In the genomic region with DNA sequence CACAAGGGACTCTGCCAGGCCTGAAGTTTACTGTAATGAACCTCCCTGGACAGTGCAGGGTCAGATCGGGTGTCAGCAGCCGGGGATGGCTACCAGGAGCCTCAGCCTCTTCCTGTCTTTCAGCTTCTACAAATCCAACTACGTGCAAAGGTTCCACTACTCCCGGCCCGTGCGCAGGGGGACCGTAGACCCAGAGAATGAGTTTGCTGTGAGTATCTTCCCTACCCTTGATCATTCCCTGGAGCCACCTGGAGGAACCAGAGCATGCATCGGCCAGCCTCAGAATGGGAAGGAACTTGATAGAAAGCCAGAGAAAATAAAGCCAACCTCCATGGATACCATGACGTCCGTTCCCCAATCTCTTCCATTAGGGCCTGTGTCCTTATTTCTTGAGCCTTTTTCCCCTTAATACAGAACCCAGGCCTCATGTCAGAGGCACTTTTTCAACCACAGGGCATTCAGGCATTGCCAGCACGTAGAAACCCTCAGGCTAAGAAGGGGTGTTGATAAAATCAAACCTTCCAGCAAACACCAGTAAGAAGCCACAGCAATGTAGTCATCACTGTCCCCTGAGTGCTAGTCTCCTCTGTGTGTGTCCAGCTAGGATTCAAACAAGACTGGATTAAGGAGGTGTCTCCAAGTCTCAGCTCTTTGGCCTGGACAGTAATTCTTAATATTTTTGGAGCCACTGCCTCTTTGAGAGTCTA, we compare ENCODE assay signal across 21 cellular contexts. TPM values are rescaled to one million over a fixed set of nuclear protein-coding genes. Genes with fewer than 3 reads are reported as not detected.
DNase-seq lines count a peak whose midpoint lies in the region; ATAC-seq, FAIRE-seq and TF ChIP-seq lines count a peak whose summit lies in the region.
"Had no signal": no experiment of that assay in that cellular context is flagged by ENCODE, and none has a peak within 500 bp of the region (broad histone marks: within the 10 kb centered on the region; RNA-seq: fewer than 3 reads in every experiment).

No MANE protein-coding gene starts in this region.

- CTCF ChIA-PET in endothelial cell of umbilical vein (lab: Charles Lee): interaction anchor here (0.7 to 10.8 kb wide), 2 partner anchors 10 to 14 kb away, joined by 3 to 84 read pairs; no protein-coding TSS in a partner anchor

- BruUV-seq in endothelial cell of umbilical vein (replicated peaks; lab: Mats Ljungman, UMichigan): no TSS peak

- no peak overlapping the region for H3K18ac ChIP-seq in mesendoderm (ENCODE audit: low read length)

- no peaks in the 10 kb centered on the region for H3K9me3 ChIP-seq in endothelial cell of umbilical vein (replicated peaks; ENCODE audit: control insufficient read depth, insufficient read depth, low read length)
- H3K9me3 ChIP-seq: Caco-2, HAP-1 had no signal

- H3K56ac ChIP-seq in mesendoderm (ENCODE audit: low read length): no peak overlapping the region

- no peak for TF ChIP-seq CTCF in endothelial cell of umbilical vein (IDR thresholded peaks at IDR 0.05; ENCODE audit: extremely low read depth in 1 of 2, insufficient read depth in 1 of 2, low read depth in 1 of 2, low read length in 2 of 2)

- H3K4me1 ChIP-seq in endothelial cell of umbilical vein (ENCODE audit: control insufficient read depth, extremely low read depth, insufficient read depth, low read length): peaks cover 14% of the 10 kb centered on the region
- no peaks in the 10 kb centered on the region for H3K4me1 ChIP-seq in mesendoderm (ENCODE audit: control insufficient read depth, low read depth, low read length)
- H3K4me1 ChIP-seq: Caco-2, HAP-1 had no signal

- H4K5ac ChIP-seq in mesendoderm (ENCODE audit: low read length): no peak overlapping the region

- H3K79me1 ChIP-seq in mesendoderm (ENCODE audit: low read length): no peaks in the 10 kb centered on the region

- no peak for TF ChIP-seq POLR2A in endothelial cell of umbilical vein (IDR thresholded peaks at IDR 0.05; ENCODE audit: low read depth, low read length)

- no peak overlapping the region for H2BK120ac ChIP-seq in mesendoderm (ENCODE audit: low read depth, low read length)

- H4K20me1 ChIP-seq in endothelial cell of umbilical vein (replicated peaks; ENCODE audit: control insufficient read depth, extremely low read depth, insufficient read depth, low read length): no peaks in the 10 kb centered on the region

- H3K9ac ChIP-seq in endothelial cell of umbilical vein (replicated peaks; ENCODE audit: extremely low read depth, insufficient read depth, low read length) (no peak overlapping the region), mesendoderm (ENCODE audit: low read length) (no peak overlapping the region)

- no peak overlapping the region for H2BK15ac ChIP-seq in mesendoderm (replicated peaks; ENCODE audit: low read depth)

- no peak overlapping the region for H2AFZ ChIP-seq in endothelial cell of umbilical vein (ENCODE audit: low read depth, low read length)

- H3K79me2 ChIP-seq in endothelial cell of umbilical vein (ENCODE audit: control insufficient read depth, insufficient read depth, low read length): no peaks in the 10 kb centered on the region
- no peaks in the 10 kb centered on the region for H3K79me2 ChIP-seq in mesendoderm (ENCODE audit: control insufficient read depth, insufficient read depth, low read length)

- no CpG with 5 or more reads among the region's 11 CpGs for WGBS in mesendoderm (ENCODE audit: extremely low coverage, insufficient coverage, low lambda C conversion rate)

- H3K36me3 ChIP-seq in endothelial cell of umbilical vein (ENCODE audit: control insufficient read depth in 2 of 2, extremely low read depth in 1 of 2, insufficient read depth in 2 of 2, low read length in 2 of 2) (no peaks in the 10 kb centered on the region), mesendoderm (ENCODE audit: control insufficient read depth, insufficient read depth, low read length) (no peaks in the 10 kb centered on the region)
- H3K36me3 ChIP-seq: HAP-1 had no signal

- H3K23ac ChIP-seq in mesendoderm (ENCODE audit: low read length): no peak overlapping the region

- intact Hi-C loops in endothelial cell of umbilical vein (cut with micrococcal nuclease): loop anchor here (10.0 kb wide), 1 partner anchor 472 kb away; the partner anchor contains the start of gene SPDL1

- H4K8ac ChIP-seq in mesendoderm (ENCODE audit: low read depth, low read length): no peak overlapping the region

- FAIRE-seq in HTR-8/SVneo (lab: Jason Lieb, UNC): no peak
- no peak for FAIRE-seq in endothelial cell of umbilical vein (lab: Jason Lieb, UNC)

- no peaks in the 10 kb centered on the region for H3K27me3 ChIP-seq in endothelial cell of umbilical vein (ENCODE audit: control insufficient read depth in 2 of 2, insufficient read depth in 2 of 2, low read length in 2 of 2)
- H3K27me3 ChIP-seq in mesendoderm (ENCODE audit: insufficient read depth, low read length, poor library complexity): no peaks in the 10 kb centered on the region

- H3K4me3 ChIP-seq in endothelial cell of umbilical vein (replicated peaks in 1 of 3; ENCODE audit: insufficient read depth in 1 of 3, low read depth in 1 of 3, low read length in 3 of 3): no peak overlapping the region
- no peak overlapping the region for H3K4me3 ChIP-seq in mesendoderm (ENCODE audit: low read length)
- H3K4me3 ChIP-seq: HAP-1 had no signal

- peak; percentile 36 for DNase-seq in AG20443 (ENCODE audit: low spot score)
- peak; percentile 14 for DNase-seq in HTR-8/SVneo (ENCODE audit: insufficient read length, low spot score)
- DNase-seq in endothelial cell of umbilical vein (ENCODE audit: low read depth, low spot score): peak; percentile 5
- peak; percentile 33 for DNase-seq in mesendoderm
- DNase-seq in Kasumi-1 (lab: John Stamatoyannopoulos, UW): no peak
- no peak for DNase-seq in T-helper 1 cell
- DNase-seq: Caco-2; CD4-positive, alpha-beta T cell; NCI-H1105; NCI-H1694; NCI-H2081 treated with DMSO at 0.1 percent for 48 hours; NK-92 treated with Interleukin-12 subunit alpha and Interleukin-12 subunit beta, amount 100 ng/mL, for 24 hours; RPMI8226; SIG-M5 had no signal

- no peak overlapping the region for H3K4ac ChIP-seq in mesendoderm (ENCODE audit: low read depth, low read length)

- ATAC-seq in GM18517 (IDR thresholded peaks at IDR 0.05; ENCODE audit: unreplicated experiment) (no peak), HG03108 (IDR thresholded peaks at IDR 0.05; ENCODE audit: unreplicated experiment) (no peak)

- no peaks in the 10 kb centered on the region for H3K9me1 ChIP-seq in endothelial cell of umbilical vein (replicated peaks; ENCODE audit: control insufficient read depth, extremely low read depth, insufficient read depth, low read length)

- no peak overlapping the region for H2AK5ac ChIP-seq in mesendoderm (ENCODE audit: low read length)

- POLR2A ChIA-PET in endothelial cell of umbilical vein (lab: Charles Lee): no interaction called here

- H3K4me2 ChIP-seq in endothelial cell of umbilical vein (ENCODE audit: insufficient read depth, low read length): no peak overlapping the region
- no peak overlapping the region for H3K4me2 ChIP-seq in mesendoderm (ENCODE audit: low read length)

- no peak overlapping the region for H2BK5ac ChIP-seq in mesendoderm (ENCODE audit: low read length)

- dilution Hi-C loops in endothelial cell of umbilical vein (cut with MboI; ENCODE audit: extremely low pct_ligation_motif_present, low sequenced_read_pairs): no loop called here

- H3K27ac ChIP-seq in endothelial cell of umbilical vein (ENCODE audit: insufficient read depth, low read depth, low read length): no peak overlapping the region
- no peak overlapping the region for H3K27ac ChIP-seq in mesendoderm (ENCODE audit: low read depth, low read length)

TF ChIP-seq in endothelial cell of umbilical vein, 7 proteins besides CTCF, POLR2A, EP300 and RAD21:
- TF ChIP-seq MYC (IDR thresholded peaks at IDR 0.05; ENCODE audit: low read depth, low read length): no peak
- no peak for TF ChIP-seq GATA2 (IDR thresholded peaks at IDR 0.05; ENCODE audit: insufficient read depth, insufficient read length, low read depth, low read length)
- TF ChIP-seq MAX (IDR thresholded peaks at IDR 0.05; ENCODE audit: insufficient read depth, insufficient read length): no peak
- TF ChIP-seq FOS (IDR thresholded peaks at IDR 0.05; ENCODE audit: borderline replicate concordance, insufficient read depth, low read length): no peak
- TF ChIP-seq POLR2AphosphoS5 (IDR thresholded peaks at IDR 0.05; ENCODE audit: insufficient read depth, low read depth, low read length): no peak
- TF ChIP-seq EZH2 (IDR thresholded peaks at IDR 0.05; ENCODE audit: borderline replicate concordance, low read depth, low read length, severe bottlenecking): no peak
- no peak for TF ChIP-seq JUN (IDR thresholded peaks at IDR 0.05; ENCODE audit: borderline replicate concordance, insufficient read depth, insufficient read length, low read depth)

RNA-seq across cellular contexts. Expression of gene FOXI1, which starts 49.0 kb away (rescaled TPM):
- not detected in 2 replicates for total RNA-seq in endothelial cell of umbilical vein
- not detected in 2 replicates for polyA plus RNA-seq in endothelial cell of umbilical vein
- polyA plus RNA-seq in endothelial cell of umbilical vein (2011; cell fraction: cytosol; rRNA removed): not detected in 2 replicates
- not detected in 2 replicates for polyA plus RNA-seq in endothelial cell of umbilical vein (2011; cell fraction: nucleus; rRNA removed)
- not detected in 2 replicates for polyA plus RNA-seq in endothelial cell of umbilical vein (2012)
- not detected in 2 replicates for polyA minus RNA-seq in endothelial cell of umbilical vein
- not detected for polyA minus RNA-seq in endothelial cell of umbilical vein (2011; cell fraction: cytosol; rRNA and poly(A)+ RNA removed)
- not detected in 2 replicates for polyA minus RNA-seq in endothelial cell of umbilical vein (2011; cell fraction: nucleus; rRNA and poly(A)+ RNA removed)
- polyA plus RNA-seq in mesendoderm (2013, experiment 1 of 2): 0.20 TPM
- polyA plus RNA-seq in mesendoderm (2013, experiment 2 of 2): 0.17 TPM
- total RNA-seq: A172, G401, NCI-H460 had no signal
- polyA plus RNA-seq: BJ had no signal

Comparison
In these comparisons a context has a peak if more than half of its experiments do, and no peak if none do; other contexts are left out.
1. DNase-seq: peak in AG20443 (single experiment), HTR-8/SVneo (single experiment), endothelial cell of umbilical vein (single experiment) and mesendoderm (single experiment); none in Kasumi-1 (0 of 2) and T-helper 1 cell (0 of 5).